Comparison of ENCODE assay signal across 8 cellular contexts in genomic region chr5:150523472-150524350, GRCh38. TPM values are rescaled to one million over a fixed set of nuclear protein-coding genes. Genes with fewer than 3 reads are reported as not detected.
DNase-seq lines count a peak whose midpoint lies in the region; ATAC-seq and TF ChIP-seq lines count a peak whose summit lies in the region.

No MANE protein-coding gene starts in this region.

- ATAC-seq in CD8-positive, alpha-beta T cell = peak; percentile 51
- peak; percentile 53 for ATAC-seq in GM19463 (IDR thresholded peaks at IDR 0.05; ENCODE audit: unreplicated experiment)
- no peak for ATAC-seq in HG03442 (IDR thresholded peaks at IDR 0.05; ENCODE audit: unreplicated experiment)

- peak; percentile 21 for TF ChIP-seq CTCF in CD8-positive, alpha-beta T cell (IDR thresholded peaks at IDR 0.05)
- peak; percentile 18 to 59 (median 50) for TF ChIP-seq CTCF in Peyer's patch (IDR thresholded peaks at IDR 0.05)
- no peak for TF ChIP-seq CTCF in colonic mucosa (IDR thresholded peaks at IDR 0.05)
- TF ChIP-seq CTCF in thyroid gland (IDR thresholded peaks at IDR 0.05) = peak; percentile 16 to 67 (median 50)

- no peaks in the 10 kb centered on the region for H3K36me3 ChIP-seq in CD8-positive, alpha-beta T cell (ENCODE audit: insufficient read depth, low read length)
- H3K36me3 ChIP-seq in Peyer's patch (peaks cover 0 to 37% (median 0%) of the 10 kb centered on the region in 3 donors), colonic mucosa (no peaks in the 10 kb centered on the region), thyroid gland (peaks cover 20% of the 10 kb centered on the region in 2 donors)

- POLR2A ChIA-PET in CD8-positive, alpha-beta T cell (lab: Charles Lee) = no interaction called here

- H3K4me1 Mint-ChIP-seq in CD8-positive, alpha-beta T cell (ENCODE audit: low read depth) = no peaks in the 10 kb centered on the region

- no peak overlapping the region for H3K27ac Mint-ChIP-seq in CD8-positive, alpha-beta T cell

- H3K4me1 ChIP-seq in CD8-positive, alpha-beta T cell (ENCODE audit: insufficient read depth, low read length) = no peaks in the 10 kb centered on the region
- peaks cover 0 to 56% (median 4%) of the 10 kb centered on the region in 4 donors for H3K4me1 ChIP-seq in Peyer's patch
- H3K4me1 ChIP-seq in colonic mucosa = peaks cover 10% of the 10 kb centered on the region
- peaks cover 27 to 45% of the 10 kb centered on the region in 2 donors for H3K4me1 ChIP-seq in thyroid gland

- no peaks in the 10 kb centered on the region for H3K27me3 Mint-ChIP-seq in CD8-positive, alpha-beta T cell (ENCODE audit: low read depth)

- no peaks in the 10 kb centered on the region for H3K9me3 ChIP-seq in CD8-positive, alpha-beta T cell (ENCODE audit: low read length)
- H3K9me3 ChIP-seq in Peyer's patch (no peaks in the 10 kb centered on the region), colonic mucosa (no peaks in the 10 kb centered on the region), thyroid gland (no peaks in the 10 kb centered on the region)

- no peaks in the 10 kb centered on the region for H3K27me3 ChIP-seq in CD8-positive, alpha-beta T cell (ENCODE audit: insufficient read depth, low read length)
- H3K27me3 ChIP-seq in Peyer's patch = no peaks in the 10 kb centered on the region
- no peaks in the 10 kb centered on the region for H3K27me3 ChIP-seq in colonic mucosa
- no peaks in the 10 kb centered on the region for H3K27me3 ChIP-seq in thyroid gland

- no peak overlapping the region for H3K4me3 Mint-ChIP-seq in CD8-positive, alpha-beta T cell

- CTCF ChIA-PET in CD8-positive, alpha-beta T cell (lab: Charles Lee) = interaction anchor here (1.2 to 3.1 kb wide), 4 partner anchors 12 to 66 kb away, joined by 3 to 18 read pairs (median 5); no protein-coding TSS in a partner anchor

- H3K36me3 Mint-ChIP-seq in CD8-positive, alpha-beta T cell = no peaks in the 10 kb centered on the region

- no peak for TF ChIP-seq POLR2A in Peyer's patch (IDR thresholded peaks at IDR 0.05)
- TF ChIP-seq POLR2A in thyroid gland (IDR thresholded peaks at IDR 0.05) = no peak

- no peak overlapping the region for H3K27ac ChIP-seq in CD8-positive, alpha-beta T cell (ENCODE audit: low read depth, low read length)
- H3K27ac ChIP-seq in Peyer's patch = peak overlapping the region in 3 of 4 donors; percentile 61 to 86 (median 64)
- H3K27ac ChIP-seq in colonic mucosa = peak overlapping the region; percentile 81
- H3K27ac ChIP-seq in thyroid gland = peak overlapping the region in 2 of 3 donors; percentile 25 to 27

- DNase-seq in CD8-positive, alpha-beta T cell = peak in 2 of 7 experiments; percentile 14 to 30
- DNase-seq in Peyer's patch = peak in 2 of 3 donors; percentile 39 to 63
- DNase-seq in colonic mucosa = peak; percentile 59
- peak; percentile 74 for DNase-seq in left kidney (ENCODE audit: low read depth, low spot score)
- peak; percentile 53 to 54 for DNase-seq in thyroid gland
- DNase-seq in activated gamma-delta T cell treated with Interleukin-2 at 50 U/mL for 16 hours = no peak

- no peak overlapping the region for H3K4me3 ChIP-seq in CD8-positive, alpha-beta T cell (ENCODE audit: low read depth, low read length)
- H3K4me3 ChIP-seq in Peyer's patch (no peak overlapping the region), colonic mucosa (no peak overlapping the region), thyroid gland (replicated peaks in 1 of 3) (no peak overlapping the region)

- intact Hi-C loops in CD8-positive, alpha-beta T cell (cut with DNase I, micrococcal nuclease) = loop anchor here in 1 of 2 experiments (1.0 kb wide), 1 partner anchor 64 kb away; no protein-coding TSS in a partner anchor
- intact Hi-C loops in colonic mucosa (cut with DNase I) = loop anchor here (5.0 kb wide), 2 partner anchors 36 to 66 kb away; no protein-coding TSS in a partner anchor
- intact Hi-C loops in thyroid gland (cut with DNase I) = no loop called here

- H3K9me3 Mint-ChIP-seq in CD8-positive, alpha-beta T cell = no peaks in the 10 kb centered on the region

- H3K9ac ChIP-seq in colonic mucosa (ENCODE audit: low read depth in 2 of 2, low read length in 2 of 2) = peak overlapping the region; percentile 14 to 75

- WGBS in thyroid gland, 2 donors = 76 to 80% methylated on average over 11 to 12 of the region's 12 CpGs

RNA-seq across cellular contexts. Expression of gene NDST1, which starts 15.8 kb away (rescaled TPM):
- total RNA-seq in CD8-positive, alpha-beta T cell = under 1 TPM; 0.11 to 0.22 TPM
- total RNA-seq in Peyer's patch (100 to 1,000 TPM in 2 of 4 donors, 10 to 100 TPM in 2; 80.9 to 168 (median 118) TPM), colonic mucosa (10 to 100 TPM; 37.4 to 51.3 TPM), thyroid gland (100 to 1,000 TPM in 2 of 4 donors, 10 to 100 TPM in 2; 84.9 to 171 (median 113) TPM)

Comparison
In these comparisons a context has a peak if more than half of its experiments do, and no peak if none do; other contexts are left out.
1. RNA of gene NDST1, which starts 15.8 kb away (total RNA-seq): 80.9 to 168 TPM in Peyer's patch, 84.9 to 171 TPM in thyroid gland and 37.4 to 51.3 TPM in colonic mucosa; 0.11 to 0.22 TPM in CD8-positive, alpha-beta T cell; every median in the first group is over 10 times any median in the second.